Comparison of ENCODE assay signal across 8 cellular contexts in the genomic region with DNA sequence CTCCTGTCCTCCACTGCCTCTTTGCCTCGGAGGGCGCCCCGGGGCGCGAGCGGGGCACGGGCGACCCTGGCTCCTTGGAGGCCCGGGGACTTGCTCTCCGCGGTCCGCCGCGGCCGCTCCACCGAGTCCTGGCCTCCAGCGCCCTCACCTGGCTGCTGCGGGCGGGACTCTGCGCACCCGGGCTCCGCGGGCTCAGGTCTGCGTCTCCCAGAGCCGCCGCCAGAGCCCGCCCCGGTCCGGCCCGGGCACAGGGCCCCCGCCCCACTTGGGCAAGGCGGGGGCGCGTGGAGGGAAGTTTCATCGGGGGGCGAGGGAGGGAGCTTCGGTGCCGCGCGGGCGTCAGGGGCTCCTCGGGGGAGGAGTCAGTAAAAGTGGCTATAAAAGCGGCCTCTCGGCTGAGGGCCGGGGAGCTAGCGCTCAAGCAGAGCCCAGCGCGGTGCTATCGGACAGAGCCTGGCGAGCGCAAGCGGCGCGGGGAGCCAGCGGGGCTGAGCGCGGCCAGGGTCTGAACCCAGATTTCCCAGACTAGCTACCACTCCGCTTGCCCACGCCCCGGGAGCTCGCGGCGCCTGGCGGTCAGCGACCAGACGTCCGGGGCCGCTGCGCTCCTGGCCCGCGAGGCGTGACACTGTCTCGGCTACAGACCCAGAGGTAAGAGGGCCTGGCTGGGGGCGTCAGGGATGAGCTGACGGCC. TPM values are rescaled to one million over a fixed set of nuclear protein-coding genes. Genes with fewer than 3 reads are reported as not detected.
A peak's percentile ranks its signal among the peaks of the same experiment; 100 is the strongest.
DNase-seq lines count a peak whose midpoint lies in the region; ATAC-seq, FAIRE-seq and TF ChIP-seq lines count a peak whose summit lies in the region.

A gene with protein sequence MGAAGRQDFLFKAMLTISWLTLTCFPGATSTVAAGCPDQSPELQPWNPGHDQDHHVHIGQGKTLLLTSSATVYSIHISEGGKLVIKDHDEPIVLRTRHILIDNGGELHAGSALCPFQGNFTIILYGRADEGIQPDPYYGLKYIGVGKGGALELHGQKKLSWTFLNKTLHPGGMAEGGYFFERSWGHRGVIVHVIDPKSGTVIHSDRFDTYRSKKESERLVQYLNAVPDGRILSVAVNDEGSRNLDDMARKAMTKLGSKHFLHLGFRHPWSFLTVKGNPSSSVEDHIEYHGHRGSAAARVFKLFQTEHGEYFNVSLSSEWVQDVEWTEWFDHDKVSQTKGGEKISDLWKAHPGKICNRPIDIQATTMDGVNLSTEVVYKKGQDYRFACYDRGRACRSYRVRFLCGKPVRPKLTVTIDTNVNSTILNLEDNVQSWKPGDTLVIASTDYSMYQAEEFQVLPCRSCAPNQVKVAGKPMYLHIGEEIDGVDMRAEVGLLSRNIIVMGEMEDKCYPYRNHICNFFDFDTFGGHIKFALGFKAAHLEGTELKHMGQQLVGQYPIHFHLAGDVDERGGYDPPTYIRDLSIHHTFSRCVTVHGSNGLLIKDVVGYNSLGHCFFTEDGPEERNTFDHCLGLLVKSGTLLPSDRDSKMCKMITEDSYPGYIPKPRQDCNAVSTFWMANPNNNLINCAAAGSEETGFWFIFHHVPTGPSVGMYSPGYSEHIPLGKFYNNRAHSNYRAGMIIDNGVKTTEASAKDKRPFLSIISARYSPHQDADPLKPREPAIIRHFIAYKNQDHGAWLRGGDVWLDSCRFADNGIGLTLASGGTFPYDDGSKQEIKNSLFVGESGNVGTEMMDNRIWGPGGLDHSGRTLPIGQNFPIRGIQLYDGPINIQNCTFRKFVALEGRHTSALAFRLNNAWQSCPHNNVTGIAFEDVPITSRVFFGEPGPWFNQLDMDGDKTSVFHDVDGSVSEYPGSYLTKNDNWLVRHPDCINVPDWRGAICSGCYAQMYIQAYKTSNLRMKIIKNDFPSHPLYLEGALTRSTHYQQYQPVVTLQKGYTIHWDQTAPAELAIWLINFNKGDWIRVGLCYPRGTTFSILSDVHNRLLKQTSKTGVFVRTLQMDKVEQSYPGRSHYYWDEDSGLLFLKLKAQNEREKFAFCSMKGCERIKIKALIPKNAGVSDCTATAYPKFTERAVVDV (N-terminal part only) (plus strand): TSS at position 407 of the 694 bp plus-strand sequence. CDS start 94,510 bp downstream, outside the sequence.

- peaks cover 11% of the 10 kb centered on the region for H3K4me1 Mint-ChIP-seq in WTC11

- H3K4me2 ChIP-seq in H1 (ENCODE audit: insufficient read depth in 1 of 2, low read depth in 2 of 2, low read length in 2 of 2): peak within 1 kb of the TSS; percentile 98 to 99

- peaks cover 0 to 5% of the 10 kb centered on the region in 2 experiments for H4K20me1 ChIP-seq in H1 (replicated peaks in 1 of 2; ENCODE audit: control insufficient read depth in 1 of 2, insufficient read depth in 2 of 2, low read length in 2 of 2)

- H3K36me3 Mint-ChIP-seq in WTC11: no peaks in the 10 kb centered on the region

- H3K36me3 ChIP-seq in H1 (ENCODE audit: control insufficient read depth in 2 of 4, insufficient read depth in 4 of 4, low read length in 3 of 4) (no peaks in the 10 kb centered on the region), lung (ENCODE audit: control insufficient read depth in 2 of 2, insufficient read depth in 2 of 2, low read length in 2 of 2) (no peaks in the 10 kb centered on the region)

- peaks cover 58% of the 10 kb centered on the region for H3K27me3 Mint-ChIP-seq in WTC11 (ENCODE audit: low read depth)

- H3K27me3 ChIP-seq in H1 (replicated peaks in 1 of 4; ENCODE audit: control insufficient read depth in 3 of 4, extremely low read depth in 1 of 4, insufficient read depth in 3 of 4, low read length in 3 of 4) (peaks cover 4 to 43% (median 33%) of the 10 kb centered on the region in 4 experiments), lung (ENCODE audit: control insufficient read depth, insufficient read depth) (no peaks in the 10 kb centered on the region)

- ATAC-seq in WTC11: peak; percentile 80
- ATAC-seq in lung (ENCODE audit: insufficient read depth, low FRiP score): peak; percentile 81
- no peak for ATAC-seq in HG02852 (IDR thresholded peaks at IDR 0.05; ENCODE audit: unreplicated experiment)

- H2BK5ac ChIP-seq in H1 (ENCODE audit: low read depth, low read length): no peak within 1 kb of the TSS

- TF ChIP-seq POLR2A in H1 (IDR thresholded peaks at IDR 0.05; ENCODE audit: control extremely low read depth in 1 of 2, low read depth in 2 of 2, low read length in 2 of 2): no peak

- no peak for TF ChIP-seq EP300 in H1 (IDR thresholded peaks at IDR 0.05; ENCODE audit: borderline replicate concordance in 1 of 2, low read depth in 2 of 2, low read length in 2 of 2)

- H3K79me2 ChIP-seq in H1 (ENCODE audit: control insufficient read depth in 1 of 2, insufficient read depth in 2 of 2, low read length in 2 of 2): no peaks in the 10 kb centered on the region

- no peak within 1 kb of the TSS for H3K23ac ChIP-seq in H1 (ENCODE audit: insufficient read length)

- no peak within 1 kb of the TSS for H3K27ac Mint-ChIP-seq in WTC11

- H3K23me2 ChIP-seq in H1 (ENCODE audit: low read depth, low read length): peaks cover 15% of the 10 kb centered on the region

- peak; percentile 66 for TF ChIP-seq CTCF in WTC11 (IDR thresholded peaks at IDR 0.05)
- peak; percentile 75 to 99 (median 88) for TF ChIP-seq CTCF in H1 (IDR thresholded peaks at IDR 0.05; ENCODE audit: control extremely low read depth in 1 of 3, insufficient read depth in 1 of 3, low read depth in 1 of 3, low read length in 3 of 3)
- TF ChIP-seq CTCF in lung (IDR thresholded peaks at IDR 0.05; ENCODE audit: control extremely low read depth, extremely low read depth): peak; percentile 72

- H3K9me3 ChIP-seq in H1 (ENCODE audit: insufficient read depth in 2 of 2, low read depth in 1 of 2, low read length in 1 of 2): no peaks in the 10 kb centered on the region
- H3K9me3 ChIP-seq in lung (ENCODE audit: control insufficient read depth in 2 of 2, insufficient read depth in 1 of 2, low read length in 1 of 2): peaks cover 0 to 6% of the 10 kb centered on the region in 2 donors

- no peaks in the 10 kb centered on the region for H3K79me1 ChIP-seq in H1 (ENCODE audit: low read depth, low read length)

- no peak for FAIRE-seq in H1 (lab: Jason Lieb, UNC)

- no peak within 1 kb of the TSS for H2BK12ac ChIP-seq in H1 (ENCODE audit: low read depth, low read length)

- peak; percentile 77 for DNase-seq in activated CD8-positive, alpha-beta memory T cell treated with anti-CD3 and anti-CD28 coated beads for 24 hours
- no peak for DNase-seq in activated CD8-positive, alpha-beta memory T cell treated with anti-CD3 and anti-CD28 coated beads, Interleukin-2, amount 50 U/mL, for 4 hours
- peak; percentile 58 to 72 for DNase-seq in NCI-H1930 (lab: John Stamatoyannopoulos, UW)
- peak; percentile 92 for DNase-seq in WTC11 (ENCODE audit: low spot score)
- DNase-seq in H1 (ENCODE audit: low read depth in 1 of 2, low spot score in 2 of 2): peak; percentile 50 to 96
- peak; percentile 70 for DNase-seq in lung (ENCODE audit: low spot score)
- peak in 2 of 3 experiments; percentile 18 to 63 for DNase-seq in stimulated activated CD4-positive, alpha-beta T cell treated with anti-CD3 and anti-CD28 coated beads, TNF-alpha, amount 100 ng/mL, for 24 hours (ENCODE audit: low read depth in 3 of 3)

- TF ChIP-seq RAD21 in H1 (IDR thresholded peaks at IDR 0.05 in 1 of 2, conservative IDR thresholded peaks at IDR 0.05 in 1 of 2; ENCODE audit: low read depth in 2 of 2, low read length in 2 of 2): peak; percentile 91 to 94

- POLR2A ChIA-PET in WTC11 (lab: Charles Lee) (interaction anchor here (1.2 to 1.9 kb wide), 2 partner anchors 119 to 211 kb away, joined by 4 to 8 read pairs; no protein-coding TSS in a partner anchor), H1 (lab: Charles Lee; ENCODE audit: partially characterized antibody) (interaction anchor here (0.8 to 2.3 kb wide), 5 partner anchors 27 to 216 kb away, joined by 3 to 9 read pairs (median 4); a partner anchor contains a TSS)

- no peak within 1 kb of the TSS for H3K56ac ChIP-seq in H1 (replicated peaks; ENCODE audit: insufficient read length, low read depth, low read length)

- no peak within 1 kb of the TSS for H2BK15ac ChIP-seq in H1 (ENCODE audit: low read length)

- no peaks in the 10 kb centered on the region for H3K9me3 Mint-ChIP-seq in WTC11

- no peak within 1 kb of the TSS for H3K18ac ChIP-seq in H1 (ENCODE audit: extremely low read depth, low read length)

- no peak within 1 kb of the TSS for H3K27ac ChIP-seq in H1 (ENCODE audit: low read depth, low read length)
- H3K27ac ChIP-seq in lung (ENCODE audit: low read depth in 1 of 2, low read length in 1 of 2): no peak within 1 kb of the TSS

- no peak within 1 kb of the TSS for H3K14ac ChIP-seq in H1 (ENCODE audit: insufficient read length)

- H2AFZ ChIP-seq in H1 (ENCODE audit: low read length): no peak within 1 kb of the TSS

- CTCF ChIA-PET in WTC11 (lab: Charles Lee) (interaction anchor here (0.6 to 6.4 kb wide), 72 partner anchors 9 to 925 kb away, joined by 3 to 143 read pairs (median 6); a partner anchor contains a TSS), H1 (lab: Charles Lee; ENCODE audit: partially characterized antibody) (interaction anchor here (0.6 to 8.3 kb wide), 95 partner anchors 8 to 490 kb away, joined by 3 to 133 read pairs (median 4); no protein-coding TSS in a partner anchor)

- H3K4me3 Mint-ChIP-seq in WTC11: peak within 1 kb of the TSS; percentile 76

- H4K8ac ChIP-seq in H1 (ENCODE audit: extremely low read depth, insufficient read depth, low read length): no peak within 1 kb of the TSS; the same call in 1 of the 2 replicates

- H2AK5ac ChIP-seq in H1 (ENCODE audit: low read depth, low read length): no peak within 1 kb of the TSS

- no peak within 1 kb of the TSS for H2BK20ac ChIP-seq in H1 (ENCODE audit: low read length)

- peak within 1 kb of the TSS; percentile 28 to 63 (median 46) for H3K4me3 ChIP-seq in H1 (ENCODE audit: extremely low read depth in 1 of 4, insufficient read depth in 2 of 4, low read depth in 3 of 4, low read length in 4 of 4)
- H3K4me3 ChIP-seq in lung: peak within 1 kb of the TSS; percentile 34

- WGBS in H1 (ENCODE audit: extremely low coverage in 1 of 2, insufficient coverage in 1 of 2, insufficient read length in 1 of 2, insufficient replicate concordance in 2 of 2, low coverage in 1 of 2, low lambda C conversion rate in 2 of 2, missing lambda C conversion rate in 1 of 2), 2 experiments: 6% methylated on average over 30 of the region's 75 CpGs; no CpG with 5 or more reads in 1 of the 2 experiments
- WGBS in lung, 2 donors: 1 to 2% methylated on average over 65 to 75 of the region's 75 CpGs

- no peak within 1 kb of the TSS for H2BK120ac ChIP-seq in H1 (replicated peaks; ENCODE audit: low read depth, low read length)

- H3K4me1 ChIP-seq in H1 (replicated peaks in 1 of 4; ENCODE audit: control insufficient read depth in 3 of 4, insufficient read depth in 4 of 4, low read length in 3 of 4) (peaks cover 0 to 7% (median 4%) of the 10 kb centered on the region in 4 experiments; a peak in 5 of 7 replicates), lung (ENCODE audit: control insufficient read depth in 2 of 2, insufficient read depth in 2 of 2, low read length in 2 of 2) (peaks cover 0 to 17% of the 10 kb centered on the region in 2 donors)

- H4K5ac ChIP-seq in H1 (ENCODE audit: insufficient read length, low read depth, low read length): no peak within 1 kb of the TSS

- no peak within 1 kb of the TSS for H3K9ac ChIP-seq in H1 (replicated peaks in 1 of 4; ENCODE audit: extremely low read depth in 1 of 4, low read depth in 3 of 4, low read length in 3 of 4)

- H3K4ac ChIP-seq in H1 (replicated peaks; ENCODE audit: insufficient read length, low read depth, low read length): no peak within 1 kb of the TSS

- no peak within 1 kb of the TSS for H4K91ac ChIP-seq in H1 (replicated peaks; ENCODE audit: insufficient read length, low read length)

RNA-seq across cellular contexts. Expression of the gene that starts here (rescaled TPM):
- 0.57 to 1.2 TPM (median 0.87 TPM) in 3 replicates for total RNA-seq in WTC11 (2021)
- total RNA-seq in H1 (2021; fragmentation: NEBNext Ultra II Directional; extraction: Animal tissue kit (Norgen Biotek cat#: 25700)): 0.60 and 1.8 TPM in 2 replicates
- 0.11 and 0.16 TPM in 2 replicates for polyA plus RNA-seq in H1 (2011; rRNA removed)
- polyA plus RNA-seq in H1 (2011; cell fraction: cytosol; rRNA removed): 0.40 TPM
- polyA plus RNA-seq in H1 (2011; cell fraction: nucleus; rRNA removed): 0.37 TPM
- polyA plus RNA-seq in H1 (2012, experiment 1 of 2): 1.2 to 1.6 TPM (median 1.3 TPM) in 4 replicates
- 0.24 TPM for polyA plus RNA-seq in H1 (2012, experiment 2 of 2)
- polyA plus RNA-seq in H1 (2013, experiment 1 of 2): 2.0 TPM
- polyA plus RNA-seq in H1 (2013, experiment 2 of 2): 1.8 TPM
- 0.20 and 0.88 TPM in 2 replicates for polyA minus RNA-seq in H1 (2011; rRNA and poly(A)+ RNA removed)
- not detected for polyA minus RNA-seq in H1 (2011; cell fraction: cytosol; rRNA and poly(A)+ RNA removed)
- polyA minus RNA-seq in H1 (2011; cell fraction: nucleus; rRNA and poly(A)+ RNA removed): 1.00 TPM
- total RNA-seq in lung: 1 to 10 TPM; 3.6 to 4.2 TPM
- polyA plus RNA-seq in lung: 10 to 100 TPM in 1 of 2 donors, 1 to 10 TPM in 1; 1.9 to 32.0 TPM
